1 cellular context compared by ENCODE assay signal in the genomic region with DNA sequence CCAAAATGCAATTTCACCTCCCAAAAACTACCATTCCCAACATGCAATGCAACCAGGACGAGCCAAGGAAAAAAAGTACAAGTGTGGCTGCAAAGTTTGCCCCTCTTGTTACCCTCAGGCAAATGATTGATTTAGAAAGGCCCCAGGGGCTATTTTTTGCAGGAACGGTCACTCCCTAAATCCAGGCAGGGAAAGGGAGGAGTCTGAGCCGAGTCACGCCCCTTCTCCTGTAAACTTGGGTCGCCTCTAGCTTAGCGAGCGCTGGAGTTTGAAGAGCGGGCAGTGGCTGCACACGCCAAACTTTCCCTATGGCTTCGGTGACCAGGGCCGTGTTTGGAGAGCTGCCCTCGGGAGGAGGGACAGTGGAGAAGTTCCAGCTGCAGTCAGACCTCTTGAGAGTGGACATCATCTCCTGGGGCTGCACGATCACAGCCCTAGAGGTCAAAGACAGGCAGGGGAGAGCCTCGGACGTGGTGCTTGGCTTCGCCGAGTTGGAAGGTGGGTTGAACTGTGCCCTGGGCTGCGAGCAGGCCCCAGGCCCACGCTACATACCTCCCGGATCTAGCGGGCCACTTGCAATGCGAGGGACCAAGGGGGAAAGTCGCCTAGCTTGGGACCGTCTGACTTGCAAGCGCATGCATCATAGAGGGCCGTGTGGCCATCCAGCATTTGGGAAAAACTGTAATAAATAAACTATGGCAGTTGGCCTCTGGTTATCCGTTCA.
TF ChIP-seq lines count a peak whose summit lies in the region.

A gene (plus strand): TSS at position 261 of the 724 bp plus-strand sequence. CDS start 48 bp downstream, at position 309.

TF ChIP-seq in GM12878, 131 proteins besides CTCF, POLR2A, EP300 and RAD21 (continued from another document):
- peak; percentile 61 for TF ChIP-seq YY1 (IDR thresholded peaks at IDR 0.05; ENCODE audit: low read depth, low read length)
- TF ChIP-seq CREM (IDR thresholded peaks at IDR 0.05; ENCODE audit: low read depth) = peak; percentile 52; the same call in 1 of the 2 replicates
- peak; percentile 28; the same call in 1 of the 2 replicates for TF ChIP-seq RB1 (IDR thresholded peaks at IDR 0.05; ENCODE audit: borderline replicate concordance)
- TF ChIP-seq ATF7 (IDR thresholded peaks at IDR 0.05; ENCODE audit: low read depth) = 0 out of 2 replicates have a peak, but pooled peaks have one; percentile 27
- peak; percentile 44; the same call in 1 of the 2 replicates for TF ChIP-seq NR2F1 (conservative IDR thresholded peaks at IDR 0.05)
- TF ChIP-seq POU2F2 (IDR thresholded peaks at IDR 0.05; ENCODE audit: borderline replicate concordance, low read depth, low read length) = 0 out of 3 replicates have a peak, but pooled peaks have one; percentile 22
- no peak for TF ChIP-seq RELA (IDR thresholded peaks at IDR 0.05; ENCODE audit: borderline replicate concordance, partially characterized antibody)
- no peak for TF ChIP-seq WRNIP1 (IDR thresholded peaks at IDR 0.05; ENCODE audit: borderline replicate concordance, low read depth, low read length)
- no peak for TF ChIP-seq ZNF207 (IDR thresholded peaks at IDR 0.05; ENCODE audit: borderline replicate concordance)
